In genomic region chr2:231181848-231182247, GRCh38 we compare ENCODE assay signal across 8 cellular contexts. TPM values are rescaled to one million over a fixed set of nuclear protein-coding genes. Genes with fewer than 3 reads are reported as not detected.
DNase-seq lines count a peak whose midpoint lies in the region; ATAC-seq, FAIRE-seq and TF ChIP-seq lines count a peak whose summit lies in the region.

No MANE protein-coding gene starts in this region.

- peak; percentile 80 for FAIRE-seq in RCC 7860 (lab: Jason Lieb, UNC)

- ATAC-seq in HG02642 (IDR thresholded peaks at IDR 0.05; ENCODE audit: poor library complexity, unreplicated experiment), result peak; percentile 68
- no peak for ATAC-seq in GM19397 (IDR thresholded peaks at IDR 0.05; ENCODE audit: unreplicated experiment)

- no peaks in the 10 kb centered on the region for H3K27me3 ChIP-seq in GM06990 (replicated peaks; ENCODE audit: control insufficient read depth, insufficient read depth, low read length)
- no peaks in the 10 kb centered on the region for H3K27me3 ChIP-seq in stomach

- H3K9me3 ChIP-seq in stomach, result no peaks in the 10 kb centered on the region

- no peak for TF ChIP-seq POLR2A in stomach (IDR thresholded peaks at IDR 0.05)

- peaks cover 7 to 43% (median 15%) of the 10 kb centered on the region in 4 donors for H3K4me1 ChIP-seq in stomach

- H3K4me3 ChIP-seq in GM06990 (replicated peaks; ENCODE audit: low read depth, low read length) (no peak overlapping the region), stomach (no peak overlapping the region)

- DNase-seq in GM06990 (ENCODE audit: extremely low read depth, insufficient read length), result peak; percentile 74
- peak; percentile 66 for DNase-seq in RCC 7860 (ENCODE audit: low spot score)
- peak; percentile 77 for DNase-seq in glomerular visceral epithelial cell (ENCODE audit: extremely low spot score)
- peak; percentile 42 for DNase-seq in stomach
- no peak for DNase-seq in NCI-H1694 (lab: John Stamatoyannopoulos, UW)
- no peak for DNase-seq in NCI-H526 (lab: John Stamatoyannopoulos, UW)

- H3K27ac ChIP-seq in stomach, result peak overlapping the region in 3 of 5 donors; percentile 29 to 38 (median 29)

- TF ChIP-seq CTCF in GM06990 (IDR thresholded peaks at IDR 0.05; ENCODE audit: insufficient read depth, low read length, poor library complexity, severe bottlenecking), result no peak
- no peak for TF ChIP-seq CTCF in stomach (IDR thresholded peaks at IDR 0.05)

- intact Hi-C loops in stomach (cut with DNase I; ENCODE audit: low total_unique reads), result no loop called here

- TF ChIP-seq EP300 in stomach (IDR thresholded peaks at IDR 0.05), result no peak

- WGBS in stomach, 5 donors, result 56 to 68% (median 61%) methylated on average over 6 to 7 of the region's 7 CpGs

- H3K36me3 ChIP-seq in GM06990 (ENCODE audit: control insufficient read depth, insufficient read depth, low read length) (no peaks in the 10 kb centered on the region), stomach (no peaks in the 10 kb centered on the region)

RNA-seq across cellular contexts. Expression of gene ARMC9, which starts 16.6 kb away (rescaled TPM):
- total RNA-seq in stomach, result 100 to 1,000 TPM in 1 of 5 donors, 10 to 100 TPM in 3, 1 to 10 TPM in 1; 4.6 to 114 (median 45.5) TPM
- polyA plus RNA-seq in stomach, result 1 to 10 TPM; 4.5 to 4.9 (median 4.7) TPM

RNA-seq across cellular contexts. Expression of gene HTR2B, which starts 57.0 kb away (rescaled TPM):
- total RNA-seq in stomach, result 10 to 100 TPM in 1 of 5 donors, 1 to 10 TPM in 2, under 1 TPM in 1, not detected in 1; 0.89 to 32.1 (median 4.7) TPM
- polyA plus RNA-seq in stomach, result under 1 TPM in 1 of 3 donors, not detected in 2; 0.35 TPM

Comparison
In these comparisons a context has a peak if more than half of its experiments do, and no peak if none do; other contexts are left out.
1. DNase-seq: peak in GM06990 (single experiment), RCC 7860 (single experiment), glomerular visceral epithelial cell (single experiment) and stomach (single experiment); none in NCI-H1694 (single experiment) and NCI-H526 (0 of 2).